1 cellular context compared by ENCODE assay signal in genomic region chr12:124666722-124667259, GRCh38.
TF ChIP-seq lines count a peak whose summit lies in the region.

No MANE protein-coding gene starts in this region.

TF ChIP-seq in IMR-90, 13 proteins besides CTCF, POLR2A, EP300 and RAD21 (continued from another document):
- TF ChIP-seq CEBPB (IDR thresholded peaks at IDR 0.05; ENCODE audit: low read depth, low read length) (no peak), FOS (IDR thresholded peaks at IDR 0.05; ENCODE audit: low read depth, low read length) (no peak), NFE2L2 (IDR thresholded peaks at IDR 0.05; ENCODE audit: low read depth, low read length) (no peak)
- TF ChIP-seq, protein P1, sequence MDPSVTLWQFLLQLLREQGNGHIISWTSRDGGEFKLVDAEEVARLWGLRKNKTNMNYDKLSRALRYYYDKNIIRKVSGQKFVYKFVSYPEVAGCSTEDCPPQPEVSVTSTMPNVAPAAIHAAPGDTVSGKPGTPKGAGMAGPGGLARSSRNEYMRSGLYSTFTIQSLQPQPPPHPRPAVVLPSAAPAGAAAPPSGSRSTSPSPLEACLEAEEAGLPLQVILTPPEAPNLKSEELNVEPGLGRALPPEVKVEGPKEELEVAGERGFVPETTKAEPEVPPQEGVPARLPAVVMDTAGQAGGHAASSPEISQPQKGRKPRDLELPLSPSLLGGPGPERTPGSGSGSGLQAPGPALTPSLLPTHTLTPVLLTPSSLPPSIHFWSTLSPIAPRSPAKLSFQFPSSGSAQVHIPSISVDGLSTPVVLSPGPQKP (IDR thresholded peaks at IDR 0.05; ENCODE audit: borderline replicate concordance, low read depth, low read length) = no peak
TF ChIP-seq in IMR-90: peak in this region for 0.
